ENCODE assay signal across 13 cellular contexts in genomic region chr15:79640206-79640605, GRCh38.
A peak's percentile ranks its signal among the peaks of the same experiment; 100 is the strongest.
DNase-seq lines count a peak whose midpoint lies in the region; ATAC-seq and TF ChIP-seq lines count a peak whose summit lies in the region.
"Had no signal": no experiment of that assay in that cellular context is flagged by ENCODE, and none has a peak within 500 bp of the region (broad histone marks: within the 10 kb centered on the region; RNA-seq: fewer than 3 reads in every experiment).

No MANE protein-coding gene starts in this region.

- BruUV-seq in MCF 10A (replicated peaks; lab: Mats Ljungman, UMichigan): no TSS peak

- no peaks in the 10 kb centered on the region for H3K36me3 Mint-ChIP-seq in MCF 10A (ENCODE audit: insufficient read depth, unreplicated experiment)
- H3K36me3 Mint-ChIP-seq: activated naive CD8-positive, alpha-beta T cell treated with anti-CD3 and anti-CD28 coated beads, Interleukin-2, amount 10 ng/mL, durations not matched to agents 7 days and 5 days; memory B cell had no signal

- no peak overlapping the region for H3K27ac ChIP-seq in breast epithelium
- H3K27ac ChIP-seq in stomach: peak overlapping the region in 3 of 5 donors; percentile 24 to 66 (median 49)

- H3K9me3 ChIP-seq in breast epithelium (no peaks in the 10 kb centered on the region), stomach (peaks cover 0 to 6% (median 0%) of the 10 kb centered on the region in 4 donors)

- H3K4me3 Mint-ChIP-seq in MCF 10A (ENCODE audit: unreplicated experiment): no peak overlapping the region
- H3K4me3 Mint-ChIP-seq: activated naive CD8-positive, alpha-beta T cell treated with anti-CD3 and anti-CD28 coated beads, Interleukin-2, amount 10 ng/mL, durations not matched to agents 7 days and 5 days; memory B cell had no signal

- no peaks in the 10 kb centered on the region for H3K9me3 Mint-ChIP-seq in MCF 10A (ENCODE audit: unreplicated experiment)

- 18 to 55% (median 30%) methylated on average over 3 of the region's 3 CpGs for WGBS in stomach, 5 donors

- peaks cover 7% of the 10 kb centered on the region for H3K4me1 Mint-ChIP-seq in MCF 10A (ENCODE audit: insufficient read depth, unreplicated experiment)
- H3K4me1 Mint-ChIP-seq: activated naive CD8-positive, alpha-beta T cell treated with anti-CD3 and anti-CD28 coated beads, Interleukin-2, amount 10 ng/mL, durations not matched to agents 7 days and 5 days; memory B cell had no signal

- no peak overlapping the region for H3K4me3 ChIP-seq in breast epithelium
- no peak overlapping the region for H3K4me3 ChIP-seq in stomach

- TF ChIP-seq CTCF in MCF 10A (IDR thresholded peaks at IDR 0.05; ENCODE audit: unreplicated experiment) (no peak), breast epithelium (IDR thresholded peaks at IDR 0.05) (no peak), stomach (IDR thresholded peaks at IDR 0.05) (no peak)

- H3K4me1 ChIP-seq in breast epithelium (no peaks in the 10 kb centered on the region), stomach (peaks cover 0 to 9% (median 5%) of the 10 kb centered on the region in 4 donors)

- ATAC-seq in GM21825 (IDR thresholded peaks at IDR 0.05; ENCODE audit: unreplicated experiment) (no peak), GM21423 (IDR thresholded peaks at IDR 0.05; ENCODE audit: unreplicated experiment) (no peak)

- DNase-seq in MCF 10A (ENCODE audit: unreplicated experiment) (peak; percentile 53), breast epithelium (ENCODE audit: low spot score in 2 of 2) (no peak), SW480 (ENCODE audit: low spot score) (peak; percentile 45), foreskin melanocyte (peak; percentile 29), stomach (peak; percentile 83), HUDEP-2 (lab: John Stamatoyannopoulos, UW; ENCODE audit: unreplicated experiment in 76 of 76) (no peak)
- DNase-seq: 8988T; activated CD4-positive, alpha-beta T cell treated with anti-CD3 and anti-CD28 coated beads, Interleukin-2, amount 50 U/mL, for 48 hours; activated naive CD8-positive, alpha-beta T cell treated with anti-CD3 and anti-CD28 coated beads, Interleukin-2, amount 10 ng/mL, durations not matched to agents 7 days and 5 days; stimulated activated CD8-positive, alpha-beta memory T cell treated with anti-CD3 and anti-CD28 coated beads, Interleukin-4, amount 100 ng/mL, for 48 hours had no signal

- H3K36me3 ChIP-seq in breast epithelium: no peaks in the 10 kb centered on the region
- no peaks in the 10 kb centered on the region for H3K36me3 ChIP-seq in stomach

- no peak for TF ChIP-seq EP300 in stomach (IDR thresholded peaks at IDR 0.05)

- intact Hi-C loops in MCF 10A (cut with micrococcal nuclease) (no loop called here), breast epithelium (cut with DNase I; ENCODE audit: low total_unique reads) (loop anchor here (5.0 kb wide), 1 partner anchor 183 kb away; no protein-coding TSS in a partner anchor), stomach (cut with DNase I; ENCODE audit: low total_unique reads) (no loop called here)

- H3K27me3 Mint-ChIP-seq in MCF 10A (ENCODE audit: insufficient read depth, unreplicated experiment): peaks cover 9% of the 10 kb centered on the region

- CTCF ChIA-PET in MCF 10A (lab: Yijun Ruan, JAX): no interaction called here

- H3K27me3 ChIP-seq in breast epithelium (peaks cover 0 to 6% of the 10 kb centered on the region in 2 donors), stomach (no peaks in the 10 kb centered on the region)

- POLR2A ChIA-PET in MCF 10A (lab: Yijun Ruan, JAX): interaction anchor here (0.6 kb wide), 2 partner anchors 209 to 500 kb away, joined by 3 read pairs; no protein-coding TSS in a partner anchor

- TF ChIP-seq POLR2A in breast epithelium (IDR thresholded peaks at IDR 0.05): no peak
- TF ChIP-seq POLR2A in stomach (IDR thresholded peaks at IDR 0.05): no peak

- no peak overlapping the region for H3K27ac Mint-ChIP-seq in MCF 10A (ENCODE audit: low read depth, unreplicated experiment)
- H3K27ac Mint-ChIP-seq: activated naive CD8-positive, alpha-beta T cell treated with anti-CD3 and anti-CD28 coated beads, Interleukin-2, amount 10 ng/mL, durations not matched to agents 7 days and 5 days; memory B cell had no signal

Comparison
In these comparisons a context has a peak if more than half of its experiments do, and no peak if none do; other contexts are left out.
1. DNase-seq: peak in MCF 10A (single experiment), SW480 (single experiment), foreskin melanocyte (single experiment) and stomach (single experiment); none in breast epithelium (0 of 2) and HUDEP-2 (0 of 76).
2. H3K27ac ChIP-seq: peak in stomach (3 of 5); none in breast epithelium (0 of 2).